In genomic region chrX:3518870-3519269, GRCh38 we compare ENCODE assay signal across 10 cellular contexts.
DNase-seq lines count a peak whose midpoint lies in the region; ATAC-seq and TF ChIP-seq lines count a peak whose summit lies in the region.
"Had no signal": no experiment of that assay in that cellular context is flagged by ENCODE, and none has a peak within 500 bp of the region (broad histone marks: within the 10 kb centered on the region; RNA-seq: fewer than 3 reads in every experiment).

No MANE protein-coding gene starts in this region.

- H3K4me1 ChIP-seq in colonic mucosa (no peaks in the 10 kb centered on the region), mucosa of descending colon (ENCODE audit: low read depth) (no peaks in the 10 kb centered on the region)

- H3K27me3 ChIP-seq in colonic mucosa: no peaks in the 10 kb centered on the region

- H3K36me3 ChIP-seq in colonic mucosa: no peaks in the 10 kb centered on the region
- H3K36me3 ChIP-seq in mucosa of descending colon (ENCODE audit: low read depth): no peaks in the 10 kb centered on the region

- no peak overlapping the region for H3K4me3 ChIP-seq in colonic mucosa
- no peak overlapping the region for H3K4me3 ChIP-seq in mucosa of descending colon

- no peak overlapping the region for H3K27ac ChIP-seq in colonic mucosa

- intact Hi-C loops in colonic mucosa (cut with DNase I): no loop called here
- intact Hi-C loops in mucosa of descending colon (cut with DNase I, micrococcal nuclease): no loop called here

- DNase-seq in AG20443 (ENCODE audit: low spot score) (peak; percentile 76), NCI-H226 (peak; percentile 87), colonic mucosa (peak; percentile 20), mucosa of descending colon (peak; percentile 10 to 52 (median 14)), HT-29 (ENCODE audit: low spot score) (no peak)
- DNase-seq in activated CD8-positive, alpha-beta memory T cell treated with anti-CD3 and anti-CD28 coated beads for 24 hours: no peak
- DNase-seq: effector CD8-positive, alpha-beta T cell; SHP77 had no signal

- no peak overlapping the region for H3K9ac ChIP-seq in colonic mucosa (ENCODE audit: low read depth in 2 of 2, low read length in 2 of 2)

- H3K9me3 ChIP-seq in colonic mucosa (no peaks in the 10 kb centered on the region), mucosa of descending colon (no peaks in the 10 kb centered on the region)

- peak; percentile 42 for ATAC-seq in mucosa of descending colon
- ATAC-seq in GM19455 (IDR thresholded peaks at IDR 0.05; ENCODE audit: unreplicated experiment): no peak
- ATAC-seq in HG03135 (IDR thresholded peaks at IDR 0.05; ENCODE audit: unreplicated experiment): no peak

- no peak for TF ChIP-seq CTCF in colonic mucosa (IDR thresholded peaks at IDR 0.05)
- no peak for TF ChIP-seq CTCF in mucosa of descending colon (IDR thresholded peaks at IDR 0.05)

Comparison
In these comparisons a context has a peak if more than half of its experiments do, and no peak if none do; other contexts are left out.
1. DNase-seq: peak in AG20443 (single experiment), NCI-H226 (single experiment), colonic mucosa (single experiment) and mucosa of descending colon (3 of 3); none in HT-29 (single experiment) and activated CD8-positive, alpha-beta memory T cell treated with anti-CD3 and anti-CD28 coated beads for 24 hours (single experiment).